ENCODE assay signal across 25 cellular contexts in genomic region chr15:65913631-65914199, GRCh38.
"Had no signal": no experiment of that assay in that cellular context is flagged by ENCODE, and none has a peak within 500 bp of the region (broad histone marks: within the 10 kb centered on the region; RNA-seq: fewer than 3 reads in every experiment).

No MANE protein-coding gene starts in this region.

- H3K4me3 Mint-ChIP-seq: effector memory CD8-positive, alpha-beta T cell; immature natural killer cell; mesothelial cell of epicardium; naive thymus-derived CD4-positive, alpha-beta T cell; nephron; neural progenitor cell; stimulated activated naive B cell treated with anti-CD40 and anti-IgM and Interleukin-4, amounts not matched to agents 10 μg/mL and 1 μg/mL and 100 μg/mL, for 72 hours; stimulated activated naive CD8-positive, alpha-beta T cell treated with anti-CD3 and anti-CD28 coated beads, Interleukin-15, Interleukin-2, amounts not matched to agents 100 ng/mL and 50 ng/mL, for 24 hours had no signal

- H3K27me3 Mint-ChIP-seq: effector memory CD8-positive, alpha-beta T cell; naive thymus-derived CD4-positive, alpha-beta T cell; stimulated activated naive B cell treated with anti-CD40 and anti-IgM and Interleukin-4, amounts not matched to agents 10 μg/mL and 1 μg/mL and 100 μg/mL, for 72 hours; stimulated activated naive CD8-positive, alpha-beta T cell treated with anti-CD3 and anti-CD28 coated beads, Interleukin-15, Interleukin-2, amounts not matched to agents 100 ng/mL and 50 ng/mL, for 24 hours had no signal

- H3K27ac ChIP-seq: esophagus squamous epithelium, neural progenitor cell, parathyroid adenoma, prostate gland, sigmoid colon, thoracic aorta, tibial nerve, upper lobe of left lung had no signal

- H3K9me3 ChIP-seq: esophagus squamous epithelium, mucosa of descending colon, prostate gland, sigmoid colon, thoracic aorta, tibial nerve, upper lobe of left lung had no signal

- DNase-seq: cortex of kidney; effector memory CD8-positive, alpha-beta T cell; erythroblast; esophagus squamous epithelium; foreskin melanocyte; hypothalamus; immature natural killer cell; mesenchymal stem cell; mucosa of descending colon; naive thymus-derived CD4-positive, alpha-beta T cell; right cardiac atrium; sigmoid colon; stimulated activated CD4-positive, alpha-beta T cell treated with anti-CD3 and anti-CD28 coated beads, Interleukin-2, amount 100 ng/mL, for 48 hours; stimulated activated naive B cell treated with anti-CD40 and anti-IgM and Interleukin-4, amounts not matched to agents 10 μg/mL and 1 μg/mL and 100 μg/mL, for 72 hours had no signal

- H3K27me3 ChIP-seq: esophagus squamous epithelium, neural progenitor cell, sigmoid colon, tibial nerve, upper lobe of left lung had no signal

- H3K27ac Mint-ChIP-seq: effector memory CD8-positive, alpha-beta T cell; immature natural killer cell; mesothelial cell of epicardium; naive thymus-derived CD4-positive, alpha-beta T cell; neural progenitor cell; stimulated activated naive B cell treated with anti-CD40 and anti-IgM and Interleukin-4, amounts not matched to agents 10 μg/mL and 1 μg/mL and 100 μg/mL, for 72 hours; stimulated activated naive CD8-positive, alpha-beta T cell treated with anti-CD3 and anti-CD28 coated beads, Interleukin-15, Interleukin-2, amounts not matched to agents 100 ng/mL and 50 ng/mL, for 24 hours had no signal

- H3K36me3 ChIP-seq: neural progenitor cell, prostate gland, thoracic aorta had no signal

- H3K9me3 Mint-ChIP-seq: effector memory CD8-positive, alpha-beta T cell; immature natural killer cell; mesothelial cell of epicardium; naive thymus-derived CD4-positive, alpha-beta T cell; nephron; neural progenitor cell; stimulated activated naive B cell treated with anti-CD40 and anti-IgM and Interleukin-4, amounts not matched to agents 10 μg/mL and 1 μg/mL and 100 μg/mL, for 72 hours; stimulated activated naive CD8-positive, alpha-beta T cell treated with anti-CD3 and anti-CD28 coated beads, Interleukin-15, Interleukin-2, amounts not matched to agents 100 ng/mL and 50 ng/mL, for 24 hours had no signal

- ATAC-seq: effector memory CD8-positive, alpha-beta T cell; left lobe of liver; mucosa of descending colon; naive thymus-derived CD4-positive, alpha-beta T cell; right cardiac atrium; stimulated activated naive B cell treated with anti-CD40 and anti-IgM and Interleukin-4, amounts not matched to agents 10 μg/mL and 1 μg/mL and 100 μg/mL, for 72 hours had no signal

- H3K4me3 ChIP-seq: esophagus squamous epithelium, lung, mucosa of descending colon, neural progenitor cell, prostate gland, sigmoid colon, thoracic aorta, tibial nerve, upper lobe of left lung had no signal

- H3K4me1 Mint-ChIP-seq: immature natural killer cell had no signal
